1 cellular context compared by ENCODE assay signal in genomic region chr13:99436686-99437416, GRCh38.
TF ChIP-seq lines count a peak whose summit lies in the region.

No MANE protein-coding gene starts in this region.

TF ChIP-seq in H1, 55 proteins besides CTCF, POLR2A, EP300 and RAD21 (continued from another document):
- TF ChIP-seq ATF2 (IDR thresholded peaks at IDR 0.05; ENCODE audit: low read length) (peak; percentile 78), CHD1 (IDR thresholded peaks at IDR 0.05; ENCODE audit: low read depth, low read length) (no peak), PHF8 (conservative IDR thresholded peaks at IDR 0.05; ENCODE audit: low read depth, low read length) (no peak), KDM5A (IDR thresholded peaks at IDR 0.05; ENCODE audit: low read length) (no peak), KDM1A (IDR thresholded peaks at IDR 0.05; ENCODE audit: borderline replicate concordance, low read length) (peak; percentile 94), HDAC2 (IDR thresholded peaks at IDR 0.05; ENCODE audit: borderline replicate concordance in 1 of 2, low read depth in 2 of 2, low read length in 2 of 2) (peak in 1 of 2 experiments; percentile 91; a peak in 1 of 4 replicates), EZH2 (IDR thresholded peaks at IDR 0.05; ENCODE audit: low read depth, low read length, severe bottlenecking) (no peak), MAX (IDR thresholded peaks at IDR 0.05) (peak; percentile 81), ASH2L (IDR thresholded peaks at IDR 0.05; ENCODE audit: low read length) (no peak), CTBP2 (IDR thresholded peaks at IDR 0.05; ENCODE audit: borderline replicate concordance, insufficient read depth, insufficient read length, low read length) (no peak), JUN (IDR thresholded peaks at IDR 0.05; ENCODE audit: low read depth, low read length) (no peak), RXRA (IDR thresholded peaks at IDR 0.05; ENCODE audit: insufficient read depth, low read depth, low read length) (no peak), SAP30 (IDR thresholded peaks at IDR 0.05; ENCODE audit: insufficient read depth, insufficient replicate concordance, low read length) (no peak), TAF1 (IDR thresholded peaks at IDR 0.05; ENCODE audit: low read depth, low read length) (no peak), CBX8 (IDR thresholded peaks at IDR 0.05; ENCODE audit: borderline replicate concordance, low read depth, low read length) (no peak), CHD2 (IDR thresholded peaks at IDR 0.05; ENCODE audit: low read length) (no peak), POLR2AphosphoS5 (IDR thresholded peaks at IDR 0.05; ENCODE audit: low read depth, low read length) (no peak), CBX5 (IDR thresholded peaks at IDR 0.05; ENCODE audit: low read depth, low read length) (no peak), SIN3A (conservative IDR thresholded peaks at IDR 0.05 in 1 of 2, IDR thresholded peaks at IDR 0.05 in 1 of 2; ENCODE audit: low read depth in 1 of 2, low read length in 2 of 2) (0 out of 4 replicates have a peak, but pooled peaks of 1 of the 2 experiments have one; percentile 49), TAF7 (optimal IDR thresholded peaks at IDR 0.05; ENCODE audit: borderline replicate concordance, low read depth, low read length) (peak; percentile 56), SRF (IDR thresholded peaks at IDR 0.05; ENCODE audit: low read depth, low read length) (0 out of 2 replicates have a peak, but pooled peaks have one; percentile 11), E2F6 (IDR thresholded peaks at IDR 0.05) (no peak), SIX5 (IDR thresholded peaks at IDR 0.05; ENCODE audit: low read depth, low read length) (no peak), ATF3 (IDR thresholded peaks at IDR 0.05; ENCODE audit: insufficient read depth, low read depth, low read length) (peak; percentile 64; the same call in 1 of the 2 replicates), RNF2 (IDR thresholded peaks at IDR 0.05; ENCODE audit: borderline replicate concordance, low read depth, low read length, missing control alignments, poor library complexity, severe bottlenecking) (no peak), SP1 (IDR thresholded peaks at IDR 0.05; ENCODE audit: low read depth, low read length) (no peak), YY1 (IDR thresholded peaks at IDR 0.05; ENCODE audit: low read depth, low read length) (peak; percentile 64), JUND (IDR thresholded peaks at IDR 0.05; ENCODE audit: low read length) (peak; percentile 71)
- TF ChIP-seq, protein P1, sequence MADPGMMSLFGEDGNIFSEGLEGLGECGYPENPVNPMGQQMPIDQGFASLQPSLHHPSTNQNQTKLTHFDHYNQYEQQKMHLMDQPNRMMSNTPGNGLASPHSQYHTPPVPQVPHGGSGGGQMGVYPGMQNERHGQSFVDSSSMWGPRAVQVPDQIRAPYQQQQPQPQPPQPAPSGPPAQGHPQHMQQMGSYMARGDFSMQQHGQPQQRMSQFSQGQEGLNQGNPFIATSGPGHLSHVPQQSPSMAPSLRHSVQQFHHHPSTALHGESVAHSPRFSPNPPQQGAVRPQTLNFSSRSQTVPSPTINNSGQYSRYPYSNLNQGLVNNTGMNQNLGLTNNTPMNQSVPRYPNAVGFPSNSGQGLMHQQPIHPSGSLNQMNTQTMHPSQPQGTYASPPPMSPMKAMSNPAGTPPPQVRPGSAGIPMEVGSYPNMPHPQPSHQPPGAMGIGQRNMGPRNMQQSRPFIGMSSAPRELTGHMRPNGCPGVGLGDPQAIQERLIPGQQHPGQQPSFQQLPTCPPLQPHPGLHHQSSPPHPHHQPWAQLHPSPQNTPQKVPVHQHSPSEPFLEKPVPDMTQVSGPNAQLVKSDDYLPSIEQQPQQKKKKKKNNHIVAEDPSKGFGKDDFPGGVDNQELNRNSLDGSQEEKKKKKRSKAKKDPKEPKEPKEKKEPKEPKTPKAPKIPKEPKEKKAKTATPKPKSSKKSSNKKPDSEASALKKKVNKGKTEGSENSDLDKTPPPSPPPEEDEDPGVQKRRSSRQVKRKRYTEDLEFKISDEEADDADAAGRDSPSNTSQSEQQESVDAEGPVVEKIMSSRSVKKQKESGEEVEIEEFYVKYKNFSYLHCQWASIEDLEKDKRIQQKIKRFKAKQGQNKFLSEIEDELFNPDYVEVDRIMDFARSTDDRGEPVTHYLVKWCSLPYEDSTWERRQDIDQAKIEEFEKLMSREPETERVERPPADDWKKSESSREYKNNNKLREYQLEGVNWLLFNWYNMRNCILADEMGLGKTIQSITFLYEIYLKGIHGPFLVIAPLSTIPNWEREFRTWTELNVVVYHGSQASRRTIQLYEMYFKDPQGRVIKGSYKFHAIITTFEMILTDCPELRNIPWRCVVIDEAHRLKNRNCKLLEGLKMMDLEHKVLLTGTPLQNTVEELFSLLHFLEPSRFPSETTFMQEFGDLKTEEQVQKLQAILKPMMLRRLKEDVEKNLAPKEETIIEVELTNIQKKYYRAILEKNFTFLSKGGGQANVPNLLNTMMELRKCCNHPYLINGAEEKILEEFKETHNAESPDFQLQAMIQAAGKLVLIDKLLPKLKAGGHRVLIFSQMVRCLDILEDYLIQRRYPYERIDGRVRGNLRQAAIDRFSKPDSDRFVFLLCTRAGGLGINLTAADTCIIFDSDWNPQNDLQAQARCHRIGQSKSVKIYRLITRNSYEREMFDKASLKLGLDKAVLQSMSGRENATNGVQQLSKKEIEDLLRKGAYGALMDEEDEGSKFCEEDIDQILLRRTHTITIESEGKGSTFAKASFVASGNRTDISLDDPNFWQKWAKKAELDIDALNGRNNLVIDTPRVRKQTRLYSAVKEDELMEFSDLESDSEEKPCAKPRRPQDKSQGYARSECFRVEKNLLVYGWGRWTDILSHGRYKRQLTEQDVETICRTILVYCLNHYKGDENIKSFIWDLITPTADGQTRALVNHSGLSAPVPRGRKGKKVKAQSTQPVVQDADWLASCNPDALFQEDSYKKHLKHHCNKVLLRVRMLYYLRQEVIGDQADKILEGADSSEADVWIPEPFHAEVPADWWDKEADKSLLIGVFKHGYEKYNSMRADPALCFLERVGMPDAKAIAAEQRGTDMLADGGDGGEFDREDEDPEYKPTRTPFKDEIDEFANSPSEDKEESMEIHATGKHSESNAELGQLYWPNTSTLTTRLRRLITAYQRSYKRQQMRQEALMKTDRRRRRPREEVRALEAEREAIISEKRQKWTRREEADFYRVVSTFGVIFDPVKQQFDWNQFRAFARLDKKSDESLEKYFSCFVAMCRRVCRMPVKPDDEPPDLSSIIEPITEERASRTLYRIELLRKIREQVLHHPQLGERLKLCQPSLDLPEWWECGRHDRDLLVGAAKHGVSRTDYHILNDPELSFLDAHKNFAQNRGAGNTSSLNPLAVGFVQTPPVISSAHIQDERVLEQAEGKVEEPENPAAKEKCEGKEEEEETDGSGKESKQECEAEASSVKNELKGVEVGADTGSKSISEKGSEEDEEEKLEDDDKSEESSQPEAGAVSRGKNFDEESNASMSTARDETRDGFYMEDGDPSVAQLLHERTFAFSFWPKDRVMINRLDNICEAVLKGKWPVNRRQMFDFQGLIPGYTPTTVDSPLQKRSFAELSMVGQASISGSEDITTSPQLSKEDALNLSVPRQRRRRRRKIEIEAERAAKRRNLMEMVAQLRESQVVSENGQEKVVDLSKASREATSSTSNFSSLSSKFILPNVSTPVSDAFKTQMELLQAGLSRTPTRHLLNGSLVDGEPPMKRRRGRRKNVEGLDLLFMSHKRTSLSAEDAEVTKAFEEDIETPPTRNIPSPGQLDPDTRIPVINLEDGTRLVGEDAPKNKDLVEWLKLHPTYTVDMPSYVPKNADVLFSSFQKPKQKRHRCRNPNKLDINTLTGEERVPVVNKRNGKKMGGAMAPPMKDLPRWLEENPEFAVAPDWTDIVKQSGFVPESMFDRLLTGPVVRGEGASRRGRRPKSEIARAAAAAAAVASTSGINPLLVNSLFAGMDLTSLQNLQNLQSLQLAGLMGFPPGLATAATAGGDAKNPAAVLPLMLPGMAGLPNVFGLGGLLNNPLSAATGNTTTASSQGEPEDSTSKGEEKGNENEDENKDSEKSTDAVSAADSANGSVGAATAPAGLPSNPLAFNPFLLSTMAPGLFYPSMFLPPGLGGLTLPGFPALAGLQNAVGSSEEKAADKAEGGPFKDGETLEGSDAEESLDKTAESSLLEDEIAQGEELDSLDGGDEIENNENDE (IDR thresholded peaks at IDR 0.05; ENCODE audit: insufficient replicate concordance, low read length): no peak
TF ChIP-seq in H1: peak in this region for 13.
